8 cellular contexts compared by ENCODE assay signal in genomic region chr2:132254306-132254919, GRCh38.
DNase-seq lines count a peak whose midpoint lies in the region; ATAC-seq, FAIRE-seq and TF ChIP-seq lines count a peak whose summit lies in the region.
"Not testable (repeated sequence)": the region's sequence is repeated elsewhere in the genome, so short reads cannot be mapped to it uniquely, and the experiment has no call there.

No MANE protein-coding gene starts in this region.

- 88 to 96% (median 90%) methylated on average over 23 to 25 of the region's 25 CpGs for WGBS in spleen, 5 donors

- not testable (repeated sequence) for H3K4me1 ChIP-seq in kidney (ENCODE audit: control insufficient read depth in 1 of 2, insufficient read depth in 1 of 2, low read depth in 1 of 2, low read length in 2 of 2); osteoblast (ENCODE audit: insufficient read depth, low read length); spleen

- H3K4me1 Mint-ChIP-seq in neural crest cell, result not testable (repeated sequence)

- not testable (repeated sequence) for H3K27ac ChIP-seq in kidney (ENCODE audit: low read depth in 2 of 2, low read length in 2 of 2); osteoblast (ENCODE audit: low read depth, low read length); spleen

- H3K4me3 Mint-ChIP-seq in neural crest cell, result not testable (repeated sequence)

- CTCF ChIA-PET in GM10248 (lab: Yijun Ruan, JAX), result not testable (repeated sequence)

- H3K9me3 ChIP-seq in kidney (ENCODE audit: control insufficient read depth in 1 of 2, low read length in 2 of 2); osteoblast (ENCODE audit: low read depth, low read length): not testable (repeated sequence)
- H3K9me3 ChIP-seq in spleen, result peaks cover 0 to 71% (median 24%) of the 10 kb centered on the region in 8 donors

- H3K27me3 ChIP-seq in osteoblast (ENCODE audit: insufficient read depth, low read length), result not testable (repeated sequence)
- H3K27me3 ChIP-seq in spleen (replicated peaks in 1 of 7), result peaks cover 0 to 44% (median 21%) of the 10 kb centered on the region in 7 donors

- H3K9ac ChIP-seq in kidney (ENCODE audit: low read length in 2 of 2), result not testable (repeated sequence)

- not testable (repeated sequence) for H3K4me3 ChIP-seq in kidney (ENCODE audit: low read length in 2 of 2); osteoblast (ENCODE audit: insufficient read depth, low read length); spleen

- peak overlapping the region; percentile 35 for H3K27ac Mint-ChIP-seq in neural crest cell (ENCODE audit: unreplicated experiment)

- POLR2A ChIA-PET in GM10248 (lab: Yijun Ruan, JAX), result not testable (repeated sequence)

- TF ChIP-seq CTCF in GM10248 (IDR thresholded peaks at IDR 0.05; ENCODE audit: control extremely low read depth, extremely low read depth, low read depth, missing control alignments); GM13977 (IDR thresholded peaks at IDR 0.05; ENCODE audit: extremely low read depth, insufficient read depth, missing control alignments); kidney (IDR thresholded peaks at IDR 0.05; ENCODE audit: borderline replicate concordance, extremely low read depth, insufficient read depth); neural crest cell (conservative IDR thresholded peaks at IDR 0.05); osteoblast (IDR thresholded peaks at IDR 0.05; ENCODE audit: extremely low read depth, low read depth, low read length); spleen (IDR thresholded peaks at IDR 0.05 in 8 of 11, conservative IDR thresholded peaks at IDR 0.05 in 3 of 11): not testable (repeated sequence)

- not testable (repeated sequence) for H3K27me3 Mint-ChIP-seq in neural crest cell (ENCODE audit: low read depth)

- in situ Hi-C loops in GM13977 (cut with MboI; ENCODE audit: low pct_unique_long_range_greater_than_20kb, low sequenced_read_pairs, unreplicated experiment), result not testable (repeated sequence)

- ATAC-seq in Right ventricle myocardium inferior, result not testable (repeated sequence)

- not testable (repeated sequence) for H3K36me3 ChIP-seq in kidney (ENCODE audit: control insufficient read depth in 1 of 2, insufficient read depth in 2 of 2, low read length in 2 of 2); osteoblast (ENCODE audit: insufficient read depth, low read length); spleen

- H3K79me2 ChIP-seq in osteoblast (ENCODE audit: insufficient read depth, low read length), result not testable (repeated sequence)

- peaks cover 20% of the 10 kb centered on the region for H3K36me3 Mint-ChIP-seq in neural crest cell (ENCODE audit: low read depth)

- FAIRE-seq in kidney (lab: Jason Lieb, UNC), result not testable (repeated sequence)

- not testable (repeated sequence) for H3K4me2 ChIP-seq in osteoblast (ENCODE audit: insufficient read depth, low read length)

- TF ChIP-seq POLR2A in spleen (IDR thresholded peaks at IDR 0.05), result not testable (repeated sequence)

- intact Hi-C loops in Right ventricle myocardium inferior (cut with DNase I); kidney (cut with DNase I); spleen (cut with DNase I; ENCODE audit: low total_unique reads): not testable (repeated sequence)

- H4K20me1 ChIP-seq in osteoblast (ENCODE audit: insufficient read depth, low read length), result not testable (repeated sequence)

- DNase-seq in AG20443 (ENCODE audit: low spot score) (peak; percentile 1), GM10248 (ENCODE audit: extremely low spot score) (peak; percentile 1), GM13977 (ENCODE audit: low spot score) (peak; percentile 1), Right ventricle myocardium inferior (ENCODE audit: missing footprints) (peak; percentile 65), kidney (peak; percentile 51), osteoblast (ENCODE audit: insufficient read length, low spot score, missing footprints) (peak; percentile 18), spleen (peak; percentile 34)
- not testable (repeated sequence) for DNase-seq in neural crest cell (ENCODE audit: low read depth, low spot score)

- H2AFZ ChIP-seq in osteoblast (ENCODE audit: low read length), result not testable (repeated sequence)

- H3K9me3 Mint-ChIP-seq in neural crest cell, result peaks cover 18% of the 10 kb centered on the region
